Comparison of ENCODE assay signal across 2 cellular contexts in the genomic region with DNA sequence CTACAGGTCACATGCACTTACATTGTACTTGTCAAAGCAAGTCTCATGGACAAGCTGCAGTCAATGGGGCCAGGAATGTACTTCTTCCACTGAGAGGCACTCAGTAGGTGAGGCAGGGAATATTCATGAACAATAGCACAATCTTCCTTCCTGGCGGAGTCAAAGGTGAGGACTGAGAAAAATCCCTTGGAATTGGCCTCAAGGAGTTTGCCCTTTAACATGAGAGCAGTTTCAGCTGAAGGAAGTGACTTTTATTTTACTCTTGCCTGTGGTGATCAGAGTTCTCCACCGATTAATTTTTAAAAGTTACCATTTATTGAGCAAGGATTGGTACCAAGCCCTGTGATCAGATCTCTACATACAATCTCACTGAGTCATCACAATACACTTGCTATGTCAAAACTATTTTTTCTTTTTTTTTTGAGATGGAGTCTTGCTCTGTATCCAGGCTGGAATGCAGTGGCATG.
TF ChIP-seq lines count a peak whose summit lies in the region.

No MANE protein-coding gene starts in this region.

TF ChIP-seq in HCT116, 20 proteins besides CTCF, POLR2A, EP300 and RAD21:
- TF ChIP-seq ZNF274 (IDR thresholded peaks at IDR 0.05; ENCODE audit: low read depth, low read length): no peak
- TF ChIP-seq FOSL1 (IDR thresholded peaks at IDR 0.05; ENCODE audit: low read depth): peak; percentile 30; the same call in 1 of the 2 replicates

TF ChIP-seq in K562, 482 proteins besides CTCF, POLR2A, EP300 and RAD21:
- TF ChIP-seq NFE2 (IDR thresholded peaks at IDR 0.05; ENCODE audit: low read depth) (no peak), MAFK (IDR thresholded peaks at IDR 0.05; ENCODE audit: low read length) (no peak), HNRNPUL1 (IDR thresholded peaks at IDR 0.05; ENCODE audit: low read length) (no peak), FOSL1 (tag; conservative IDR thresholded peaks at IDR 0.05) (0 out of 2 replicates have a peak, but pooled peaks have one; percentile 39), HMG20B (CRISPR knock-in tag; IDR thresholded peaks at IDR 0.05) (no peak), ZNF316 (IDR thresholded peaks at IDR 0.05) (peak; percentile 56), OTX1 (CRISPR knock-in tag; IDR thresholded peaks at IDR 0.05) (no peak), SMAD2 (IDR thresholded peaks at IDR 0.05; ENCODE audit: low read depth, low read length) (no peak), POLR3G (IDR thresholded peaks at IDR 0.05; ENCODE audit: extremely low read depth, insufficient read length, insufficient replicate concordance) (no peak), MAFG (tag; conservative IDR thresholded peaks at IDR 0.05) (peak; percentile 18; the same call in 1 of the 2 replicates)
- TF ChIP-seq, protein P1, sequence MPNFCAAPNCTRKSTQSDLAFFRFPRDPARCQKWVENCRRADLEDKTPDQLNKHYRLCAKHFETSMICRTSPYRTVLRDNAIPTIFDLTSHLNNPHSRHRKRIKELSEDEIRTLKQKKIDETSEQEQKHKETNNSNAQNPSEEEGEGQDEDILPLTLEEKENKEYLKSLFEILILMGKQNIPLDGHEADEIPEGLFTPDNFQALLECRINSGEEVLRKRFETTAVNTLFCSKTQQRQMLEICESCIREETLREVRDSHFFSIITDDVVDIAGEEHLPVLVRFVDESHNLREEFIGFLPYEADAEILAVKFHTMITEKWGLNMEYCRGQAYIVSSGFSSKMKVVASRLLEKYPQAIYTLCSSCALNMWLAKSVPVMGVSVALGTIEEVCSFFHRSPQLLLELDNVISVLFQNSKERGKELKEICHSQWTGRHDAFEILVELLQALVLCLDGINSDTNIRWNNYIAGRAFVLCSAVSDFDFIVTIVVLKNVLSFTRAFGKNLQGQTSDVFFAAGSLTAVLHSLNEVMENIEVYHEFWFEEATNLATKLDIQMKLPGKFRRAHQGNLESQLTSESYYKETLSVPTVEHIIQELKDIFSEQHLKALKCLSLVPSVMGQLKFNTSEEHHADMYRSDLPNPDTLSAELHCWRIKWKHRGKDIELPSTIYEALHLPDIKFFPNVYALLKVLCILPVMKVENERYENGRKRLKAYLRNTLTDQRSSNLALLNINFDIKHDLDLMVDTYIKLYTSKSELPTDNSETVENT (CRISPR knock-in tag; IDR thresholded peaks at IDR 0.05): no peak
- TF ChIP-seq, protein P2, sequence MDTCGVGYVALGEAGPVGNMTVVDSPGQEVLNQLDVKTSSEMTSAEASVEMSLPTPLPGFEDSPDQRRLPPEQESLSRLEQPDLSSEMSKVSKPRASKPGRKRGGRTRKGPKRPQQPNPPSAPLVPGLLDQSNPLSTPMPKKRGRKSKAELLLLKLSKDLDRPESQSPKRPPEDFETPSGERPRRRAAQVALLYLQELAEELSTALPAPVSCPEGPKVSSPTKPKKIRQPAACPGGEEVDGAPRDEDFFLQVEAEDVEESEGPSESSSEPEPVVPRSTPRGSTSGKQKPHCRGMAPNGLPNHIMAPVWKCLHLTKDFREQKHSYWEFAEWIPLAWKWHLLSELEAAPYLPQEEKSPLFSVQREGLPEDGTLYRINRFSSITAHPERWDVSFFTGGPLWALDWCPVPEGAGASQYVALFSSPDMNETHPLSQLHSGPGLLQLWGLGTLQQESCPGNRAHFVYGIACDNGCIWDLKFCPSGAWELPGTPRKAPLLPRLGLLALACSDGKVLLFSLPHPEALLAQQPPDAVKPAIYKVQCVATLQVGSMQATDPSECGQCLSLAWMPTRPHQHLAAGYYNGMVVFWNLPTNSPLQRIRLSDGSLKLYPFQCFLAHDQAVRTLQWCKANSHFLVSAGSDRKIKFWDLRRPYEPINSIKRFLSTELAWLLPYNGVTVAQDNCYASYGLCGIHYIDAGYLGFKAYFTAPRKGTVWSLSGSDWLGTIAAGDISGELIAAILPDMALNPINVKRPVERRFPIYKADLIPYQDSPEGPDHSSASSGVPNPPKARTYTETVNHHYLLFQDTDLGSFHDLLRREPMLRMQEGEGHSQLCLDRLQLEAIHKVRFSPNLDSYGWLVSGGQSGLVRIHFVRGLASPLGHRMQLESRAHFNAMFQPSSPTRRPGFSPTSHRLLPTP (IDR thresholded peaks at IDR 0.05; ENCODE audit: borderline replicate concordance, extremely low read depth, insufficient read length): no peak
